Comparison of ENCODE assay signal across 8 cellular contexts in genomic region chrX:152635941-152636340, GRCh38. TPM values are rescaled to one million over a fixed set of nuclear protein-coding genes. Genes with fewer than 3 reads are reported as not detected.
A peak's percentile ranks its signal among the peaks of the same experiment; 100 is the strongest.
DNase-seq lines count a peak whose midpoint lies in the region; ATAC-seq, FAIRE-seq and TF ChIP-seq lines count a peak whose summit lies in the region.

No MANE protein-coding gene starts in this region.

- no peaks in the 10 kb centered on the region for H3K9me3 Mint-ChIP-seq in activated CD8-positive, alpha-beta memory T cell treated with anti-CD3 and anti-CD28 coated beads, Interleukin-2, amount 10 ng/mL, durations not matched to agents 7 days and 5 days (ENCODE audit: low read depth)

- no peaks in the 10 kb centered on the region for H3K36me3 Mint-ChIP-seq in activated CD8-positive, alpha-beta memory T cell treated with anti-CD3 and anti-CD28 coated beads, Interleukin-2, amount 10 ng/mL, durations not matched to agents 7 days and 5 days

- CTCF ChIA-PET in activated CD8-positive, alpha-beta memory T cell treated with anti-CD3 and anti-CD28 coated beads, Interleukin-2, amount 10 ng/mL, durations not matched to agents 7 days and 5 days (lab: Charles Lee) = no interaction called here

- peaks cover 32% of the 10 kb centered on the region for H3K27me3 Mint-ChIP-seq in activated CD8-positive, alpha-beta memory T cell treated with anti-CD3 and anti-CD28 coated beads, Interleukin-2, amount 10 ng/mL, durations not matched to agents 7 days and 5 days

- no peak overlapping the region for H3K27ac Mint-ChIP-seq in activated CD8-positive, alpha-beta memory T cell treated with anti-CD3 and anti-CD28 coated beads, Interleukin-2, amount 10 ng/mL, durations not matched to agents 7 days and 5 days

- in situ Hi-C loops in astrocyte of the cerebellum (cut with HindIII; ENCODE audit: low sequenced_read_pairs) = loop anchor here (25.0 kb wide), 1 partner anchor 899 kb away; the partner anchor contains the start of gene CNGA2

- DNase-seq in AG10803 (ENCODE audit: low read depth) (peak; percentile 61), GM18507 (ENCODE audit: extremely low spot score, insufficient read length, low read depth) (no peak), NCI-H1694 treated with DMSO at 0.1 percent for 48 hours (lab: John Stamatoyannopoulos, UW) (peak; percentile 45), astrocyte of the cerebellum (ENCODE audit: low read depth) (peak; percentile 43), left kidney (ENCODE audit: low read depth, low spot score) (peak; percentile 76)
- no peak for DNase-seq in activated effector memory CD4-positive, alpha-beta T cell treated with Interleukin-2 at 50 U/mL for 16 hours
- no peak for DNase-seq in activated CD8-positive, alpha-beta memory T cell treated with anti-CD3 and anti-CD28 coated beads, Interleukin-2, amount 10 ng/mL, durations not matched to agents 7 days and 5 days

- no peak overlapping the region for H3K4me3 Mint-ChIP-seq in activated CD8-positive, alpha-beta memory T cell treated with anti-CD3 and anti-CD28 coated beads, Interleukin-2, amount 10 ng/mL, durations not matched to agents 7 days and 5 days

- no peak overlapping the region for H3K4me3 ChIP-seq in AG10803 (ENCODE audit: low read length)
- H3K4me3 ChIP-seq in astrocyte of the cerebellum (ENCODE audit: low read depth, low read length) = no peak overlapping the region

- FAIRE-seq in GM18507 (lab: Jason Lieb, UNC) = peak; percentile 70

- no peak for ATAC-seq in activated CD8-positive, alpha-beta memory T cell treated with anti-CD3 and anti-CD28 coated beads, Interleukin-2, amount 10 ng/mL, durations not matched to agents 7 days and 5 days
- ATAC-seq in HG02610 (IDR thresholded peaks at IDR 0.05; ENCODE audit: unreplicated experiment) = no peak

- peak; percentile 78 for TF ChIP-seq CTCF in AG10803 (conservative IDR thresholded peaks at IDR 0.05; ENCODE audit: low read length)
- peak; percentile 67 for TF ChIP-seq CTCF in astrocyte of the cerebellum (IDR thresholded peaks at IDR 0.05; ENCODE audit: low read depth, low read length, missing control alignments)

- H3K4me1 Mint-ChIP-seq in activated CD8-positive, alpha-beta memory T cell treated with anti-CD3 and anti-CD28 coated beads, Interleukin-2, amount 10 ng/mL, durations not matched to agents 7 days and 5 days = no peaks in the 10 kb centered on the region

RNA-seq across cellular contexts. Expression of gene GABRQ, which starts 1.8 kb away (rescaled TPM):
- total RNA-seq in activated CD8-positive, alpha-beta memory T cell treated with anti-CD3 and anti-CD28 coated beads, Interleukin-2, amount 10 ng/mL, durations not matched to agents 7 days and 5 days = not detected

Comparison
In these comparisons a context has a peak if more than half of its experiments do, and no peak if none do; other contexts are left out.
1. DNase-seq: peak in AG10803 (single experiment), NCI-H1694 treated with DMSO at 0.1 percent for 48 hours (single experiment), astrocyte of the cerebellum (single experiment) and left kidney (single experiment); none in GM18507 (single experiment), activated effector memory CD4-positive, alpha-beta T cell treated with Interleukin-2 at 50 U/mL for 16 hours (single experiment) and activated CD8-positive, alpha-beta memory T cell treated with anti-CD3 and anti-CD28 coated beads, Interleukin-2, amount 10 ng/mL, durations not matched to agents 7 days and 5 days (single experiment).